In genomic region chr15:70512772-70513362, GRCh38 we compare ENCODE assay signal across 8 cellular contexts.
DNase-seq lines count a peak whose midpoint lies in the region; ATAC-seq and TF ChIP-seq lines count a peak whose summit lies in the region.
"Had no signal": no experiment of that assay in that cellular context is flagged by ENCODE, and none has a peak within 500 bp of the region (broad histone marks: within the 10 kb centered on the region; RNA-seq: fewer than 3 reads in every experiment).

No MANE protein-coding gene starts in this region.

- in situ Hi-C loops in HAP-1 (cut with MboI; ENCODE audit: low sequenced_read_pairs): no loop called here

- peak; percentile 83 for TF ChIP-seq CTCF in GM12801 (IDR thresholded peaks at IDR 0.05; ENCODE audit: extremely low read depth, insufficient read length)

- peaks cover 14% of the 10 kb centered on the region for H3K9me3 Mint-ChIP-seq in activated CD8-positive, alpha-beta memory T cell treated with anti-CD3 and anti-CD28 coated beads, Interleukin-2, amount 10 ng/mL, durations not matched to agents 7 days and 5 days (ENCODE audit: low read depth)

- H3K27me3 Mint-ChIP-seq in activated CD8-positive, alpha-beta memory T cell treated with anti-CD3 and anti-CD28 coated beads, Interleukin-2, amount 10 ng/mL, durations not matched to agents 7 days and 5 days: peaks cover 57% of the 10 kb centered on the region

- H3K9me3 ChIP-seq in HAP-1: peaks cover 19% of the 10 kb centered on the region

- intact Hi-C loops in Right ventricle myocardium superior (cut with DNase I): no loop called here

- H3K4me3 ChIP-seq in HAP-1: no peak overlapping the region
- H3K4me3 ChIP-seq: body of pancreas had no signal

- CTCF ChIA-PET in activated CD8-positive, alpha-beta memory T cell treated with anti-CD3 and anti-CD28 coated beads, Interleukin-2, amount 10 ng/mL, durations not matched to agents 7 days and 5 days (lab: Charles Lee): interaction anchor here (0.9 to 4.5 kb wide), 20 partner anchors 9 to 784 kb away, joined by 3 to 21 read pairs (median 4); no protein-coding TSS in a partner anchor

- DNase-seq in HAP-1 (ENCODE audit: low spot score in 2 of 2) (peak; percentile 63 to 82), NCI-H524 (lab: John Stamatoyannopoulos, UW) (peak; percentile 54 to 81), Right ventricle myocardium superior (peak; percentile 64), NCI-H446 treated with DMSO at 0.1 percent for 48 hours (lab: John Stamatoyannopoulos, UW) (no peak)
- DNase-seq in activated CD8-positive, alpha-beta memory T cell treated with anti-CD3 and anti-CD28 coated beads, Interleukin-2, amount 10 ng/mL, durations not matched to agents 7 days and 5 days: peak; percentile 84
- DNase-seq in stimulated activated CD4-positive, alpha-beta T cell treated with anti-CD3 and anti-CD28 coated beads, Interleukin-2, amount 100 ng/mL, for 4 hours (ENCODE audit: low read depth): peak; percentile 27

- peaks cover 2% of the 10 kb centered on the region; the same call in 1 of the 2 replicates for H3K4me1 ChIP-seq in HAP-1
- H3K4me1 ChIP-seq: body of pancreas had no signal

- peak; percentile 91 for ATAC-seq in activated CD8-positive, alpha-beta memory T cell treated with anti-CD3 and anti-CD28 coated beads, Interleukin-2, amount 10 ng/mL, durations not matched to agents 7 days and 5 days
- peak; percentile 46 for ATAC-seq in Right ventricle myocardium superior (ENCODE audit: poor library complexity)
- ATAC-seq: body of pancreas had no signal

- H3K27ac Mint-ChIP-seq in activated CD8-positive, alpha-beta memory T cell treated with anti-CD3 and anti-CD28 coated beads, Interleukin-2, amount 10 ng/mL, durations not matched to agents 7 days and 5 days: no peak overlapping the region

- no peaks in the 10 kb centered on the region for H3K36me3 ChIP-seq in HAP-1 (replicated peaks)

- no peak overlapping the region for H3K4me3 Mint-ChIP-seq in activated CD8-positive, alpha-beta memory T cell treated with anti-CD3 and anti-CD28 coated beads, Interleukin-2, amount 10 ng/mL, durations not matched to agents 7 days and 5 days

- H3K4me1 Mint-ChIP-seq in activated CD8-positive, alpha-beta memory T cell treated with anti-CD3 and anti-CD28 coated beads, Interleukin-2, amount 10 ng/mL, durations not matched to agents 7 days and 5 days: peaks cover 30% of the 10 kb centered on the region

- H3K27me3 ChIP-seq in HAP-1 (ENCODE audit: low read depth): peaks cover 27% of the 10 kb centered on the region
- H3K27me3 ChIP-seq: body of pancreas had no signal

- peaks cover 30% of the 10 kb centered on the region for H3K36me3 Mint-ChIP-seq in activated CD8-positive, alpha-beta memory T cell treated with anti-CD3 and anti-CD28 coated beads, Interleukin-2, amount 10 ng/mL, durations not matched to agents 7 days and 5 days
